27 cellular contexts compared by ENCODE assay signal in the genomic region with DNA sequence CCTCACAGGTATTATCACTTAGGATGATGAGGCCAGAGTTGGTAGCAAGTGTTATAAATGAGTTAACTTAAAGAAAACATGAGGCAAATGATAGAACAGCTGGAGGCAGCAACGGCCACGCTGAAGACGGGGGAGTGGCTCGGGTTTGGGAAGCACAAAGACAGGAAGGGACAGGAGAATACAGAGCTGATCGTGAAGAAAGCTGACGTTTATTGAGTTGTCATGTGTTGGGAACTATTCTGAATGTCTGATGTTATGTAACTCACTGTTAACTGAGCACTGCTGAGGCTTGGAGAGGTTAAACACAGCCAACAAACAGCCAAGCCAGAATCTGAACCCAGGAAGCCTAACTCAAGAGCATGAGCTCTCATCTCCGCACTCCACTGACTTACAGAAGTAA. TPM values are rescaled to one million over a fixed set of nuclear protein-coding genes. Genes with fewer than 3 reads are reported as not detected.
DNase-seq lines count a peak whose midpoint lies in the region; ATAC-seq, FAIRE-seq and TF ChIP-seq lines count a peak whose summit lies in the region.
"Had no signal": no experiment of that assay in that cellular context is flagged by ENCODE, and none has a peak within 500 bp of the region (broad histone marks: within the 10 kb centered on the region; RNA-seq: fewer than 3 reads in every experiment).

No MANE protein-coding gene starts in this region.

- no peak for DNase-seq in right lobe of liver
- DNase-seq in HepG2 (ENCODE audit: low spot score) = no peak
- no peak for DNase-seq in right atrium auricular region (ENCODE audit: low spot score)
- no peak for DNase-seq in Caco-2
- DNase-seq in NCI-H2196 treated with DMSO at 0.1 percent for 48 hours (lab: John Stamatoyannopoulos, UW; ENCODE audit: unreplicated experiment) = no peak
- no peak for DNase-seq in MCF 10A (ENCODE audit: unreplicated experiment)
- DNase-seq: activated CD4-positive, alpha-beta T cell treated with anti-CD3 and anti-CD28 coated beads for 4 hours; activated CD8-positive, alpha-beta memory T cell treated with anti-CD3 and anti-CD28 coated beads, Interleukin-2, amount 10 ng/mL, durations not matched to agents 7 days and 5 days; BE2C; effector memory CD8-positive, alpha-beta T cell; NCI-H146; NCI-H774; OCI-M1; SHP77; stimulated activated CD4-positive, alpha-beta T cell treated with anti-CD3 and anti-CD28 coated beads, Interleukin-15, amount 100 ng/mL, for 24 hours; substantia nigra; uterus had no signal

- H3K27ac Mint-ChIP-seq in Caco-2 (ENCODE audit: unreplicated experiment) (no peak overlapping the region), MCF 10A (ENCODE audit: low read depth, unreplicated experiment) (no peak overlapping the region)
- H3K27ac Mint-ChIP-seq: activated CD8-positive, alpha-beta memory T cell treated with anti-CD3 and anti-CD28 coated beads, Interleukin-2, amount 10 ng/mL, durations not matched to agents 7 days and 5 days; activated naive CD8-positive, alpha-beta T cell; activated T-helper 17 cell treated with anti-CD3 and anti-CD28 coated beads, Interleukin-2, amount 50 U/mL, for 72 hours; effector memory CD8-positive, alpha-beta T cell; natural killer cell treated with Interleukin-12 subunit alpha and Interleukin-12 subunit beta and Interleukin-15 and Interleukin-18, amount 100 ng/mL, for 72 hours had no signal

- H3K4me3 Mint-ChIP-seq in Caco-2 (ENCODE audit: unreplicated experiment) (no peak overlapping the region), MCF 10A (ENCODE audit: unreplicated experiment) (no peak overlapping the region)
- H3K4me3 Mint-ChIP-seq: activated CD8-positive, alpha-beta memory T cell treated with anti-CD3 and anti-CD28 coated beads, Interleukin-2, amount 10 ng/mL, durations not matched to agents 7 days and 5 days; activated naive CD8-positive, alpha-beta T cell; activated T-helper 17 cell treated with anti-CD3 and anti-CD28 coated beads, Interleukin-2, amount 50 U/mL, for 72 hours; effector memory CD8-positive, alpha-beta T cell; natural killer cell treated with Interleukin-12 subunit alpha and Interleukin-12 subunit beta and Interleukin-15 and Interleukin-18, amount 100 ng/mL, for 72 hours had no signal

- CTCF ChIA-PET in HepG2 (lab: Yijun Ruan, JAX; ENCODE audit: low intra/inter-chr PET ratio, low total read pairs) = no interaction called here
- CTCF ChIA-PET in Caco-2 (lab: Charles Lee) = interaction anchor here (0.6 to 2.0 kb wide), 2 partner anchors 60 to 67 kb away, joined by 4 to 6 read pairs; no protein-coding TSS in a partner anchor
- CTCF ChIA-PET in MCF 10A (lab: Yijun Ruan, JAX) = interaction anchor here (0.6 kb wide), 2 partner anchors 69 to 1866 kb away, joined by 3 read pairs; no protein-coding TSS in a partner anchor

- TF ChIP-seq CTCF in right lobe of liver (IDR thresholded peaks at IDR 0.05) (no peak), HepG2 (CRISPR knock-in tag; IDR thresholded peaks at IDR 0.05) (no peak), right atrium auricular region (IDR thresholded peaks at IDR 0.05) (no peak), parathyroid adenoma (IDR thresholded peaks at IDR 0.05) (no peak), Caco-2 (IDR thresholded peaks at IDR 0.05; ENCODE audit: insufficient read depth in 1 of 2, low read depth in 1 of 2, low read length in 1 of 2, severe bottlenecking in 1 of 2, unreplicated experiment in 1 of 2) (no peak), MCF 10A (IDR thresholded peaks at IDR 0.05; ENCODE audit: unreplicated experiment) (no peak)

- H3K4me1 ChIP-seq in right lobe of liver = peaks cover 0 to 5% (median 0%) of the 10 kb centered on the region in 4 donors
- H3K4me1 ChIP-seq in HepG2 (ENCODE audit: insufficient read depth, low read length) = no peaks in the 10 kb centered on the region
- peaks cover 0 to 32% of the 10 kb centered on the region in 2 donors for H3K4me1 ChIP-seq in right atrium auricular region
- no peaks in the 10 kb centered on the region for H3K4me1 ChIP-seq in parathyroid adenoma
- H3K4me1 ChIP-seq in Caco-2 = no peaks in the 10 kb centered on the region
- H3K4me1 ChIP-seq: BE2C, uterus had no signal

- TF ChIP-seq POLR2A in right lobe of liver (IDR thresholded peaks at IDR 0.05) = no peak
- no peak for TF ChIP-seq POLR2A in HepG2 (IDR thresholded peaks at IDR 0.05; ENCODE audit: insufficient read depth in 1 of 2, low read depth in 2 of 2, low read length in 2 of 2)

- WGBS in right lobe of liver (ENCODE audit: insufficient coverage, low coverage, low lambda C conversion rate, missing lambda C conversion rate) = 32% methylated on average over 7 of the region's 7 CpGs
- WGBS in HepG2 (ENCODE audit: low lambda C conversion rate) = 10% methylated on average over 7 of the region's 7 CpGs

- peaks cover 10% of the 10 kb centered on the region for H3K27me3 Mint-ChIP-seq in Caco-2 (ENCODE audit: insufficient read depth, unreplicated experiment)
- peaks cover 49% of the 10 kb centered on the region for H3K27me3 Mint-ChIP-seq in MCF 10A (ENCODE audit: insufficient read depth, unreplicated experiment)
- H3K27me3 Mint-ChIP-seq: activated naive CD8-positive, alpha-beta T cell had no signal

- POLR2A ChIA-PET in HepG2 (lab: Yijun Ruan, JAX) (no interaction called here), Caco-2 (lab: Charles Lee) (no interaction called here), MCF 10A (lab: Yijun Ruan, JAX) (interaction anchor here (0.6 kb wide), 2 partner anchors 674 to 862 kb away, joined by 3 read pairs; no protein-coding TSS in a partner anchor)

- H3K36me3 ChIP-seq in right lobe of liver (no peaks in the 10 kb centered on the region), HepG2 (replicated peaks in 1 of 2; ENCODE audit: control insufficient read depth in 1 of 2, insufficient read depth in 2 of 2, low read length in 2 of 2) (no peaks in the 10 kb centered on the region), right atrium auricular region (no peaks in the 10 kb centered on the region), parathyroid adenoma (ENCODE audit: control insufficient read depth, insufficient read depth, low read length) (no peaks in the 10 kb centered on the region), Caco-2 (ENCODE audit: control insufficient read depth, insufficient read depth, low read length) (no peaks in the 10 kb centered on the region)
- H3K36me3 ChIP-seq: BE2C, uterus had no signal

- H3K27me3 ChIP-seq in right lobe of liver (no peaks in the 10 kb centered on the region), HepG2 (ENCODE audit: control insufficient read depth in 1 of 2, insufficient read depth in 2 of 2, low read length in 2 of 2) (peaks cover 0 to 4% of the 10 kb centered on the region in 2 experiments; a peak in 1 of 5 replicates), right atrium auricular region (no peaks in the 10 kb centered on the region), parathyroid adenoma (ENCODE audit: control insufficient read depth, insufficient read depth, low read length) (no peaks in the 10 kb centered on the region), Caco-2 (replicated peaks; ENCODE audit: control insufficient read depth, insufficient read depth, low read length) (no peaks in the 10 kb centered on the region; the same call in none of the 2 replicates)
- H3K27me3 ChIP-seq: BE2C, hepatocyte, uterus had no signal

- H3K9me3 Mint-ChIP-seq in Caco-2 (ENCODE audit: unreplicated experiment) (no peaks in the 10 kb centered on the region), MCF 10A (ENCODE audit: unreplicated experiment) (no peaks in the 10 kb centered on the region)
- H3K9me3 Mint-ChIP-seq: activated T-helper 17 cell treated with anti-CD3 and anti-CD28 coated beads, Interleukin-2, amount 50 U/mL, for 72 hours; effector memory CD8-positive, alpha-beta T cell; natural killer cell treated with Interleukin-12 subunit alpha and Interleukin-12 subunit beta and Interleukin-15 and Interleukin-18, amount 100 ng/mL, for 72 hours had no signal

- no peak overlapping the region for H3K4me2 ChIP-seq in HepG2 (ENCODE audit: low read depth, low read length)
- no peak overlapping the region for H3K4me2 ChIP-seq in parathyroid adenoma (ENCODE audit: low read length)
- H3K4me2 ChIP-seq: hepatocyte had no signal

- no peak overlapping the region for H3K4me3 ChIP-seq in right lobe of liver
- H3K4me3 ChIP-seq in HepG2 (replicated peaks in 1 of 3; ENCODE audit: insufficient read depth in 1 of 3, low read depth in 2 of 3, low read length in 3 of 3) = no peak overlapping the region
- H3K4me3 ChIP-seq in right atrium auricular region = no peak overlapping the region
- H3K4me3 ChIP-seq in parathyroid adenoma (ENCODE audit: low read depth, low read length) = no peak overlapping the region
- no peak overlapping the region for H3K4me3 ChIP-seq in Caco-2 (ENCODE audit: low read depth, low read length)
- H3K4me3 ChIP-seq: hepatocyte, uterus had no signal

- TF ChIP-seq EP300 in HepG2 (IDR thresholded peaks at IDR 0.05; ENCODE audit: low read depth in 2 of 2, low read length in 2 of 2) = no peak
- no peak for TF ChIP-seq EP300 in HepG2 (CRISPR knock-in tag; IDR thresholded peaks at IDR 0.05; ENCODE audit: borderline replicate concordance)

- BruUV-seq in HepG2 (replicated peaks; lab: Mats Ljungman, UMichigan) (no TSS peak), Caco-2 (replicated peaks; lab: Mats Ljungman, UMichigan) (no TSS peak), MCF 10A (replicated peaks; lab: Mats Ljungman, UMichigan) (no TSS peak)

- H3K27ac ChIP-seq in right lobe of liver (no peak overlapping the region), HepG2 (ENCODE audit: extremely low read length, insufficient read depth, low read length) (no peak overlapping the region), right atrium auricular region (peak overlapping the region; percentile 55 to 56), parathyroid adenoma (peak overlapping the region; percentile 8)
- H3K27ac ChIP-seq: hepatocyte, HL-60, uterus had no signal

- H4K20me1 ChIP-seq in HepG2 (ENCODE audit: insufficient read depth, low read length) = no peaks in the 10 kb centered on the region

- no peaks in the 10 kb centered on the region for H3K79me2 ChIP-seq in HepG2 (ENCODE audit: insufficient read depth, low read length)
- no peaks in the 10 kb centered on the region for H3K79me2 ChIP-seq in parathyroid adenoma
- H3K79me2 ChIP-seq: hepatocyte had no signal

- no peak for TF ChIP-seq RAD21 in HepG2 (CRISPR knock-in tag; IDR thresholded peaks at IDR 0.05)

- in situ Hi-C loops in HepG2 (cut with HindIII; ENCODE audit: extremely low pct_ligation_motif_present, low pct_unique_long_range_greater_than_20kb) = no loop called here

- H3K9ac ChIP-seq in HepG2 (ENCODE audit: insufficient read depth, low read depth, low read length) (no peak overlapping the region), parathyroid adenoma (no peak overlapping the region)

- H3K36me3 Mint-ChIP-seq in Caco-2 (ENCODE audit: insufficient read depth, unreplicated experiment) (no peaks in the 10 kb centered on the region), MCF 10A (ENCODE audit: insufficient read depth, unreplicated experiment) (no peaks in the 10 kb centered on the region)
- H3K36me3 Mint-ChIP-seq: activated CD8-positive, alpha-beta memory T cell treated with anti-CD3 and anti-CD28 coated beads, Interleukin-2, amount 10 ng/mL, durations not matched to agents 7 days and 5 days; activated naive CD8-positive, alpha-beta T cell; natural killer cell treated with Interleukin-12 subunit alpha and Interleukin-12 subunit beta and Interleukin-15 and Interleukin-18, amount 100 ng/mL, for 72 hours had no signal

- no peak overlapping the region for H2AFZ ChIP-seq in HepG2 (ENCODE audit: low read length)
- no peak overlapping the region for H2AFZ ChIP-seq in parathyroid adenoma
- H2AFZ ChIP-seq: hepatocyte had no signal

- FAIRE-seq in HepG2 (lab: Jason Lieb, UNC) = no peak
- FAIRE-seq: A204.1, keratinocyte had no signal

- intact Hi-C loops in right lobe of liver (cut with DNase I) = loop anchor here in 1 of 2 donors (10.0 kb wide), 1 partner anchor 54 kb away; no protein-coding TSS in a partner anchor
- intact Hi-C loops in HepG2 (cut with micrococcal nuclease; ENCODE audit: unreplicated experiment) = no loop called here
- intact Hi-C loops in Caco-2 (cut with micrococcal nuclease; ENCODE audit: unreplicated experiment) = no loop called here
- intact Hi-C loops in MCF 10A (cut with micrococcal nuclease) = no loop called here

- H3K9me3 ChIP-seq in right lobe of liver = no peaks in the 10 kb centered on the region
- no peaks in the 10 kb centered on the region for H3K9me3 ChIP-seq in HepG2 (ENCODE audit: low read length)
- peaks cover 0 to 3% of the 10 kb centered on the region in 2 donors for H3K9me3 ChIP-seq in right atrium auricular region
- H3K9me3 ChIP-seq in parathyroid adenoma (ENCODE audit: control insufficient read depth, low read length) = no peaks in the 10 kb centered on the region
- peaks cover 4% of the 10 kb centered on the region; the same call in 1 of the 2 replicates for H3K9me3 ChIP-seq in Caco-2
- H3K9me3 ChIP-seq: BE2C, uterus had no signal

- H3K4me1 Mint-ChIP-seq in Caco-2 (ENCODE audit: low read depth, unreplicated experiment) (no peaks in the 10 kb centered on the region), MCF 10A (ENCODE audit: insufficient read depth, unreplicated experiment) (no peaks in the 10 kb centered on the region)
- H3K4me1 Mint-ChIP-seq: activated CD8-positive, alpha-beta memory T cell treated with anti-CD3 and anti-CD28 coated beads, Interleukin-2, amount 10 ng/mL, durations not matched to agents 7 days and 5 days; activated T-helper 17 cell treated with anti-CD3 and anti-CD28 coated beads, Interleukin-2, amount 50 U/mL, for 72 hours had no signal

- peak; percentile 29 to 58 (median 43) for ATAC-seq in right lobe of liver
- ATAC-seq in HepG2 = no peak
- no peak for ATAC-seq in GM21381 (IDR thresholded peaks at IDR 0.05; ENCODE audit: unreplicated experiment)
- ATAC-seq: activated CD8-positive, alpha-beta memory T cell treated with anti-CD3 and anti-CD28 coated beads, Interleukin-2, amount 10 ng/mL, durations not matched to agents 7 days and 5 days; activated T-helper 17 cell treated with anti-CD3 and anti-CD28 coated beads, Interleukin-2, amount 50 U/mL, for 72 hours; effector memory CD8-positive, alpha-beta T cell; natural killer cell treated with Interleukin-12 subunit alpha and Interleukin-12 subunit beta and Interleukin-15 and Interleukin-18, amount 100 ng/mL, for 72 hours had no signal

RNA-seq across cellular contexts. Expression of gene FGD5, which starts 42.3 kb away (rescaled TPM):
- total RNA-seq in right lobe of liver (1 to 10 TPM; 3.4 to 8.9 (median 5.9) TPM), HepG2 (2016; rRNA removed; fragmentation: Illumina TruSeq; extraction: Trizol) (not detected in 2 replicates), right atrium auricular region (10 to 100 TPM in 1 of 2 donors, 1 to 10 TPM in 1; 9.6 to 18.8 TPM), Caco-2 (2022) (0.16 and 0.25 TPM in 2 replicates), MCF 10A (2022) (not detected in 2 replicates)
- not detected in 2 replicates for total RNA-seq in HepG2 (2016; cell fraction: cytosol; rRNA removed; fragmentation: Illumina TruSeq; extraction: Trizol; ENCODE audit: low read depth)
- not detected in 2 replicates for total RNA-seq in HepG2 (2016; cell fraction: insoluble cytoplasmic fraction; rRNA removed; fragmentation: Illumina TruSeq; extraction: Trizol)
- not detected in 2 replicates for total RNA-seq in HepG2 (2016; cell fraction: membrane; rRNA removed; fragmentation: Illumina TruSeq; extraction: Trizol)
- not detected in 2 replicates for total RNA-seq in HepG2 (2016; cell fraction: nucleus; rRNA removed; fragmentation: Illumina TruSeq; extraction: Trizol)
- polyA plus RNA-seq in HepG2 (2011; rRNA removed) = 0.17 TPM in 1 of 2 replicates, not detected in the other
- 0.01 and 0.04 TPM in 2 replicates for polyA plus RNA-seq in HepG2 (2011; cell fraction: cytosol; rRNA removed)
- polyA plus RNA-seq in HepG2 (2011; cell fraction: nucleus; rRNA removed) = 0.09 and 0.10 TPM in 2 replicates
- 0.08 and 0.20 TPM in 2 replicates for polyA plus RNA-seq in HepG2 (2012)
- not detected in 2 replicates for polyA plus RNA-seq in HepG2 (2016; cell fraction: cytosol; fragmentation: Illumina TruSeq; extraction: Trizol; ENCODE audit: low read depth)
- not detected in 2 replicates for polyA plus RNA-seq in HepG2 (2016; cell fraction: insoluble cytoplasmic fraction; fragmentation: Illumina TruSeq; extraction: Trizol; ENCODE audit: low read depth)
- not detected in 2 replicates for polyA plus RNA-seq in HepG2 (2016; cell fraction: membrane; fragmentation: Illumina TruSeq; extraction: Trizol; ENCODE audit: low read depth)
- polyA plus RNA-seq in HepG2 (2016; cell fraction: nucleus; fragmentation: Illumina TruSeq; extraction: Trizol; ENCODE audit: insufficient read depth, low read depth) = not detected in 2 replicates
- polyA minus RNA-seq in HepG2 (2011; rRNA and poly(A)+ RNA removed; ENCODE audit: low replicate concordance) = 0.44 TPM in 1 of 2 replicates, not detected in the other
- polyA minus RNA-seq in HepG2 (2011; cell fraction: cytosol; rRNA and poly(A)+ RNA removed) = not detected in 2 replicates
- 0.25 and 0.39 TPM in 2 replicates for polyA minus RNA-seq in HepG2 (2011; cell fraction: nucleus; rRNA and poly(A)+ RNA removed)
- total RNA-seq: activated CD8-positive, alpha-beta memory T cell treated with anti-CD3 and anti-CD28 coated beads, Interleukin-2, amount 10 ng/mL, durations not matched to agents 7 days and 5 days; natural killer cell treated with Interleukin-12 subunit alpha and Interleukin-12 subunit beta and Interleukin-15 and Interleukin-18, amount 100 ng/mL, for 72 hours; T-helper 1 cell treated with Interleukin-12 subunit alpha and Interleukin-12 subunit beta and Interleukin-4 antibody, amounts not matched to agents 30 ng/mL and 1 ng/mL, for 36 hours had no signal
- polyA plus RNA-seq: keratinocyte had no signal

Comparison
In these comparisons a context has a peak if more than half of its experiments do, and no peak if none do; other contexts are left out.
1. ATAC-seq: peak in right lobe of liver (4 of 4); none in HepG2 (single experiment) and GM21381 (single experiment).
2. H3K27ac ChIP-seq: peak in right atrium auricular region (2 of 2) and parathyroid adenoma (single experiment); none in right lobe of liver (0 of 3) and HepG2 (single experiment).